In the genomic region with DNA sequence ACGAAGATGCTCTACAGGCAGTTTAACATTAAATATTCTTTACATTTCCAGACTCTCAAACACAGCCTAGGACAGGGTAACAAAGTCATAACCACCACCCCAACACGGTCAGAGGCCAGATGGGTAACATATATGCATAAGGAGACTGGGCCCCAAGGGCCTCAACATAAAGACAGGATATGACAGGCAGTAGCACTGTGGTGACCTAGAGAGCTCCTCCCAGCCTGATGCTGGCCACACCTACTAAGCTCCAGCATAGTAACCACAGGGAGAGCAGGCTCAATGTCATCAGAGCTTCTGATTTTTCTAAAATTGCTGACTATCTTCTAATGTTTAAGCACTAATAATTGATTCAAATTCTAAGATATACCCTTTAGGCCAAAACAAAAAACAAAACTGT, we compare ENCODE assay signal across 8 cellular contexts. TPM values are rescaled to one million over a fixed set of nuclear protein-coding genes. Genes with fewer than 3 reads are reported as not detected.
DNase-seq lines count a peak whose midpoint lies in the region; ATAC-seq, FAIRE-seq and TF ChIP-seq lines count a peak whose summit lies in the region.

No MANE protein-coding gene starts in this region.

- H3K9me3 ChIP-seq in endothelial cell of umbilical vein (replicated peaks; ENCODE audit: control insufficient read depth, insufficient read depth, low read length): no peaks in the 10 kb centered on the region
- H3K9me3 ChIP-seq in breast epithelium: no peaks in the 10 kb centered on the region

- TF ChIP-seq CTCF in endothelial cell of umbilical vein (IDR thresholded peaks at IDR 0.05; ENCODE audit: extremely low read depth in 1 of 2, insufficient read depth in 1 of 2, low read depth in 1 of 2, low read length in 2 of 2) (no peak), breast epithelium (IDR thresholded peaks at IDR 0.05) (no peak)

- dilution Hi-C loops in endothelial cell of umbilical vein (cut with MboI; ENCODE audit: extremely low pct_ligation_motif_present, low sequenced_read_pairs): no loop called here

- POLR2A ChIA-PET in endothelial cell of umbilical vein (lab: Charles Lee): no interaction called here

- H3K27ac ChIP-seq in endothelial cell of umbilical vein (ENCODE audit: insufficient read depth, low read depth, low read length) (no peak overlapping the region), breast epithelium (no peak overlapping the region)

- peak; percentile 70 for ATAC-seq in GM18499 (IDR thresholded peaks at IDR 0.05; ENCODE audit: insufficient read depth, unreplicated experiment)
- peak; percentile 81 for ATAC-seq in GM21529 (IDR thresholded peaks at IDR 0.05; ENCODE audit: unreplicated experiment)
- peak; percentile 63 for ATAC-seq in HG03558 (IDR thresholded peaks at IDR 0.05; ENCODE audit: extremely low read depth, unreplicated experiment)

- no peak overlapping the region for H3K4me3 ChIP-seq in endothelial cell of umbilical vein (replicated peaks in 1 of 3; ENCODE audit: insufficient read depth in 1 of 3, low read depth in 1 of 3, low read length in 3 of 3)
- H3K4me3 ChIP-seq in breast epithelium: no peak overlapping the region

- H3K9me1 ChIP-seq in endothelial cell of umbilical vein (replicated peaks; ENCODE audit: control insufficient read depth, extremely low read depth, insufficient read depth, low read length): no peaks in the 10 kb centered on the region

- H3K79me2 ChIP-seq in endothelial cell of umbilical vein (ENCODE audit: control insufficient read depth, insufficient read depth, low read length): no peaks in the 10 kb centered on the region

- no peak overlapping the region for H3K9ac ChIP-seq in endothelial cell of umbilical vein (replicated peaks; ENCODE audit: extremely low read depth, insufficient read depth, low read length)

- FAIRE-seq in endothelial cell of umbilical vein (lab: Jason Lieb, UNC): peak; percentile 52

- H3K27me3 ChIP-seq in endothelial cell of umbilical vein (ENCODE audit: control insufficient read depth in 2 of 2, insufficient read depth in 2 of 2, low read length in 2 of 2) (no peaks in the 10 kb centered on the region), breast epithelium (no peaks in the 10 kb centered on the region)

- BruUV-seq in endothelial cell of umbilical vein (replicated peaks; lab: Mats Ljungman, UMichigan): no TSS peak

- no peak for TF ChIP-seq POLR2A in endothelial cell of umbilical vein (IDR thresholded peaks at IDR 0.05; ENCODE audit: low read depth, low read length)
- no peak for TF ChIP-seq POLR2A in breast epithelium (IDR thresholded peaks at IDR 0.05)

- no peak overlapping the region for H2AFZ ChIP-seq in endothelial cell of umbilical vein (ENCODE audit: low read depth, low read length)

- no peaks in the 10 kb centered on the region for H4K20me1 ChIP-seq in endothelial cell of umbilical vein (replicated peaks; ENCODE audit: control insufficient read depth, extremely low read depth, insufficient read depth, low read length)

- H3K36me3 ChIP-seq in endothelial cell of umbilical vein (ENCODE audit: control insufficient read depth in 2 of 2, extremely low read depth in 1 of 2, insufficient read depth in 2 of 2, low read length in 2 of 2) (no peaks in the 10 kb centered on the region), breast epithelium (no peaks in the 10 kb centered on the region)

- intact Hi-C loops in endothelial cell of umbilical vein (cut with micrococcal nuclease): no loop called here
- intact Hi-C loops in breast epithelium (cut with DNase I; ENCODE audit: low total_unique reads): no loop called here

- CTCF ChIA-PET in endothelial cell of umbilical vein (lab: Charles Lee): interaction anchor here (1.0 kb wide), 2 partner anchors 23 to 555 kb away, joined by 3 to 9 read pairs; no protein-coding TSS in a partner anchor

- DNase-seq in endothelial cell of umbilical vein (ENCODE audit: low read depth, low spot score) (no peak), COR-L47 (lab: John Stamatoyannopoulos, UW) (no peak), NCI-H1930 (lab: John Stamatoyannopoulos, UW) (no peak), NCI-H1417 (lab: John Stamatoyannopoulos, UW) (no peak), breast epithelium (ENCODE audit: low spot score in 2 of 2) (no peak)

- H3K4me1 ChIP-seq in endothelial cell of umbilical vein (ENCODE audit: control insufficient read depth, extremely low read depth, insufficient read depth, low read length) (no peaks in the 10 kb centered on the region), breast epithelium (no peaks in the 10 kb centered on the region)

- no peak overlapping the region for H3K4me2 ChIP-seq in endothelial cell of umbilical vein (ENCODE audit: insufficient read depth, low read length)

TF ChIP-seq in endothelial cell of umbilical vein, 7 proteins besides CTCF, POLR2A, EP300 and RAD21:
- TF ChIP-seq, protein P1, sequence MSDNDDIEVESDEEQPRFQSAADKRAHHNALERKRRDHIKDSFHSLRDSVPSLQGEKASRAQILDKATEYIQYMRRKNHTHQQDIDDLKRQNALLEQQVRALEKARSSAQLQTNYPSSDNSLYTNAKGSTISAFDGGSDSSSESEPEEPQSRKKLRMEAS (IDR thresholded peaks at IDR 0.05; ENCODE audit: insufficient read depth, insufficient read length): no peak
- TF ChIP-seq GATA2 (IDR thresholded peaks at IDR 0.05; ENCODE audit: insufficient read depth, insufficient read length, low read depth, low read length) (no peak), JUN (IDR thresholded peaks at IDR 0.05; ENCODE audit: borderline replicate concordance, insufficient read depth, insufficient read length, low read depth) (no peak), MYC (IDR thresholded peaks at IDR 0.05; ENCODE audit: low read depth, low read length) (no peak), FOS (IDR thresholded peaks at IDR 0.05; ENCODE audit: borderline replicate concordance, insufficient read depth, low read length) (no peak), EZH2 (IDR thresholded peaks at IDR 0.05; ENCODE audit: borderline replicate concordance, low read depth, low read length, severe bottlenecking) (no peak), POLR2AphosphoS5 (IDR thresholded peaks at IDR 0.05; ENCODE audit: insufficient read depth, low read depth, low read length) (no peak)
TF ChIP-seq in endothelial cell of umbilical vein: peak in this region for 0.

RNA-seq across cellular contexts. Expression of a gene that starts 21.7 kb away (rescaled TPM):
- total RNA-seq in endothelial cell of umbilical vein (not detected in 2 replicates), breast epithelium (not detected)
- not detected in 2 replicates for polyA plus RNA-seq in endothelial cell of umbilical vein
- polyA plus RNA-seq in endothelial cell of umbilical vein (2011; cell fraction: cytosol; rRNA removed): not detected in 2 replicates
- not detected in 2 replicates for polyA plus RNA-seq in endothelial cell of umbilical vein (2011; cell fraction: nucleus; rRNA removed)
- not detected in 2 replicates for polyA plus RNA-seq in endothelial cell of umbilical vein (2012)
- polyA minus RNA-seq in endothelial cell of umbilical vein: not detected in 2 replicates
- polyA minus RNA-seq in endothelial cell of umbilical vein (2011; cell fraction: cytosol; rRNA and poly(A)+ RNA removed): not detected
- not detected in 2 replicates for polyA minus RNA-seq in endothelial cell of umbilical vein (2011; cell fraction: nucleus; rRNA and poly(A)+ RNA removed)
